Comparison of ENCODE assay signal across 1 cellular context in the genomic region with DNA sequence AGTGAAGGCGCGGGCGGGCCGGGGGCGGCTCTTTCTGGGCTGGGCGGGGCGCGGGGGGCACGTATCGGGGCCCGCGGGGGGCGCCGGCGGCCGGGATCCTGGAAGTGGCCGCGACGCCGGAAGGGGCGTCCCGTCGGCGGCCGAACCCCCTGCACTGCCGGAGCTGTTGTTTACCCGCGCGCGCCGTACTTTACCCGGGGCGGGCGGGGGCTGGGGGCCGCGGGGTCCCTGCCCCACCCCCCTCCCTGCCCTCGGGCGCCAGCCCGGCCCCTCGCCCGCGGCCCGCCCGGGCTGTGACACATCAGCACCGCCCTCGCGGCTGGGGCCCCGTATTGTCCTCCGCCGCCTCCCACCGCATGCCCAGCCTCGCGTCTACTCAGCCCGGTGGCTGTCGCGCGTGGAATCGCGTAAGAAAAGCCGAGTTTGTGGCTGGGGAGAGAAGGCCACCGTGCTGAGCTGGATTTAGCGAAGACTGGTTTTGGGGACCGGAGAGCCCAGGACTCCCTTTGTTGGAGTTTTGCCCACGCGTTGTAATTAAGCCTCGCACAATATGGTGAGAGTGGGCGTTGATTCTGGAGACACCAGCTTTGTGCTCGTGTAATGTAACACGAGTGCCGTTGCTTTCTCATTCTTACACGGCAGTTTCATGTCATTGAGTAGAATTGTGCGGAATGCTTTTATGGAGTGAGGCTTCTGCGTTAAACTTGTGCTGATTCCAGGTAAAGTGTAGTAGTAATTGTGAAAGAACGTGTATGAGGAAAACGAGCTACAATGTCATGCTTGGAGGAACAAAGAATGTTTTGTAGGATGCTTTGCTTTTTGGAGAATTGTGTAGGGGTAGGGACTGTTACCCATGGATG.
A peak's percentile ranks its signal among the peaks of the same experiment; 100 is the strongest.
TF ChIP-seq lines count a peak whose summit lies in the region.

No MANE protein-coding gene starts in this region.

TF ChIP-seq in HepG2, 621 proteins besides CTCF, POLR2A, EP300 and RAD21 (continued from another document and continues in another):
- TF ChIP-seq, protein P1, sequence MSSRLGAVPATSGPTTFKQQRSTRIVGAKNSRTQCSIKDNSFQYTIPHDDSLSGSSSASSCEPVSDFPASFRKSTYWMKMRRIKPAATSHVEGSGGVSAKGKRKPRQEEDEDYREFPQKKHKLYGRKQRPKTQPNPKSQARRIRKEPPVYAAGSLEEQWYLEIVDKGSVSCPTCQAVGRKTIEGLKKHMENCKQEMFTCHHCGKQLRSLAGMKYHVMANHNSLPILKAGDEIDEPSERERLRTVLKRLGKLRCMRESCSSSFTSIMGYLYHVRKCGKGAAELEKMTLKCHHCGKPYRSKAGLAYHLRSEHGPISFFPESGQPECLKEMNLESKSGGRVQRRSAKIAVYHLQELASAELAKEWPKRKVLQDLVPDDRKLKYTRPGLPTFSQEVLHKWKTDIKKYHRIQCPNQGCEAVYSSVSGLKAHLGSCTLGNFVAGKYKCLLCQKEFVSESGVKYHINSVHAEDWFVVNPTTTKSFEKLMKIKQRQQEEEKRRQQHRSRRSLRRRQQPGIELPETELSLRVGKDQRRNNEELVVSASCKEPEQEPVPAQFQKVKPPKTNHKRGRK (CRISPR knock-in tag; IDR thresholded peaks at IDR 0.05) = no peak
- peak; percentile 71 for TF ChIP-seq RBFOX2 (IDR thresholded peaks at IDR 0.05; ENCODE audit: low read depth, low read length)
- TF ChIP-seq ZNF431 (CRISPR knock-in tag; IDR thresholded peaks at IDR 0.05; ENCODE audit: borderline replicate concordance, low read depth) = 0 out of 2 replicates have a peak, but pooled peaks have one; percentile 58
- TF ChIP-seq ZZZ3 (CRISPR knock-in tag; IDR thresholded peaks at IDR 0.05; ENCODE audit: borderline replicate concordance) = no peak
- peak; percentile 89 for TF ChIP-seq TGIF2 (CRISPR knock-in tag; IDR thresholded peaks at IDR 0.05)
- peak; percentile 45; the same call in 1 of the 2 replicates for TF ChIP-seq MTA1 (CRISPR knock-in tag; IDR thresholded peaks at IDR 0.05; ENCODE audit: borderline replicate concordance)
- TF ChIP-seq GTF2F1 (IDR thresholded peaks at IDR 0.05; ENCODE audit: low read length) = no peak
- peak; percentile 90 for TF ChIP-seq FOXO1 (CRISPR knock-in tag; IDR thresholded peaks at IDR 0.05)
- no peak for TF ChIP-seq SIX1 (CRISPR knock-in tag; IDR thresholded peaks at IDR 0.05; ENCODE audit: borderline replicate concordance)
- TF ChIP-seq TRIM24 (CRISPR knock-in tag; IDR thresholded peaks at IDR 0.05) = no peak
- no peak for TF ChIP-seq ZNF496 (CRISPR knock-in tag; IDR thresholded peaks at IDR 0.05; ENCODE audit: insufficient replicate concordance)
- TF ChIP-seq ZNF205 (CRISPR knock-in tag; IDR thresholded peaks at IDR 0.05) = 0 out of 2 replicates have a peak, but pooled peaks have one; percentile 48
- peak; percentile 76; the same call in 1 of the 2 replicates for TF ChIP-seq SSRP1 (CRISPR knock-in tag; IDR thresholded peaks at IDR 0.05)
- TF ChIP-seq, protein P2, sequence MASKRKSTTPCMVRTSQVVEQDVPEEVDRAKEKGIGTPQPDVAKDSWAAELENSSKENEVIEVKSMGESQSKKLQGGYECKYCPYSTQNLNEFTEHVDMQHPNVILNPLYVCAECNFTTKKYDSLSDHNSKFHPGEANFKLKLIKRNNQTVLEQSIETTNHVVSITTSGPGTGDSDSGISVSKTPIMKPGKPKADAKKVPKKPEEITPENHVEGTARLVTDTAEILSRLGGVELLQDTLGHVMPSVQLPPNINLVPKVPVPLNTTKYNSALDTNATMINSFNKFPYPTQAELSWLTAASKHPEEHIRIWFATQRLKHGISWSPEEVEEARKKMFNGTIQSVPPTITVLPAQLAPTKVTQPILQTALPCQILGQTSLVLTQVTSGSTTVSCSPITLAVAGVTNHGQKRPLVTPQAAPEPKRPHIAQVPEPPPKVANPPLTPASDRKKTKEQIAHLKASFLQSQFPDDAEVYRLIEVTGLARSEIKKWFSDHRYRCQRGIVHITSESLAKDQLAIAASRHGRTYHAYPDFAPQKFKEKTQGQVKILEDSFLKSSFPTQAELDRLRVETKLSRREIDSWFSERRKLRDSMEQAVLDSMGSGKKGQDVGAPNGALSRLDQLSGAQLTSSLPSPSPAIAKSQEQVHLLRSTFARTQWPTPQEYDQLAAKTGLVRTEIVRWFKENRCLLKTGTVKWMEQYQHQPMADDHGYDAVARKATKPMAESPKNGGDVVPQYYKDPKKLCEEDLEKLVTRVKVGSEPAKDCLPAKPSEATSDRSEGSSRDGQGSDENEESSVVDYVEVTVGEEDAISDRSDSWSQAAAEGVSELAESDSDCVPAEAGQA (IDR thresholded peaks at IDR 0.05; ENCODE audit: low read depth) = no peak
- TF ChIP-seq, protein P2 (CRISPR knock-in tag; IDR thresholded peaks at IDR 0.05; ENCODE audit: borderline replicate concordance) = no peak
- no peak for TF ChIP-seq ZSCAN22 (CRISPR knock-in tag; IDR thresholded peaks at IDR 0.05)
- peak; percentile 19; the same call in 1 of the 2 replicates for TF ChIP-seq SP2 (CRISPR knock-in tag; IDR thresholded peaks at IDR 0.05)
- TF ChIP-seq HDAC2 (CRISPR knock-in tag; IDR thresholded peaks at IDR 0.05) = peak; percentile 54; the same call in 1 of the 2 replicates
- TF ChIP-seq, protein P3, sequence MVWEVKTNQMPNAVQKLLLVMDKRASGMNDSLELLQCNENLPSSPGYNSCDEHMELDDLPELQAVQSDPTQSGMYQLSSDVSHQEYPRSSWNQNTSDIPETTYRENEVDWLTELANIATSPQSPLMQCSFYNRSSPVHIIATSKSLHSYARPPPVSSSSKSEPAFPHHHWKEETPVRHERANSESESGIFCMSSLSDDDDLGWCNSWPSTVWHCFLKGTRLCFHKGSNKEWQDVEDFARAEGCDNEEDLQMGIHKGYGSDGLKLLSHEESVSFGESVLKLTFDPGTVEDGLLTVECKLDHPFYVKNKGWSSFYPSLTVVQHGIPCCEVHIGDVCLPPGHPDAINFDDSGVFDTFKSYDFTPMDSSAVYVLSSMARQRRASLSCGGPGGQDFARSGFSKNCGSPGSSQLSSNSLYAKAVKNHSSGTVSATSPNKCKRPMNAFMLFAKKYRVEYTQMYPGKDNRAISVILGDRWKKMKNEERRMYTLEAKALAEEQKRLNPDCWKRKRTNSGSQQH (CRISPR knock-in tag; IDR thresholded peaks at IDR 0.05; ENCODE audit: low read depth) = peak; percentile 90
- TF ChIP-seq ZNF737 (CRISPR knock-in tag; IDR thresholded peaks at IDR 0.05; ENCODE audit: borderline replicate concordance) = no peak
- TF ChIP-seq ZNF451 (CRISPR knock-in tag; IDR thresholded peaks at IDR 0.05) = no peak; the same call in 1 of the 2 replicates
- no peak for TF ChIP-seq SP140L (CRISPR knock-in tag; IDR thresholded peaks at IDR 0.05; ENCODE audit: borderline replicate concordance)
- no peak for TF ChIP-seq ZNF629 (CRISPR knock-in tag; conservative IDR thresholded peaks at IDR 0.05)
- TF ChIP-seq, protein P4, sequence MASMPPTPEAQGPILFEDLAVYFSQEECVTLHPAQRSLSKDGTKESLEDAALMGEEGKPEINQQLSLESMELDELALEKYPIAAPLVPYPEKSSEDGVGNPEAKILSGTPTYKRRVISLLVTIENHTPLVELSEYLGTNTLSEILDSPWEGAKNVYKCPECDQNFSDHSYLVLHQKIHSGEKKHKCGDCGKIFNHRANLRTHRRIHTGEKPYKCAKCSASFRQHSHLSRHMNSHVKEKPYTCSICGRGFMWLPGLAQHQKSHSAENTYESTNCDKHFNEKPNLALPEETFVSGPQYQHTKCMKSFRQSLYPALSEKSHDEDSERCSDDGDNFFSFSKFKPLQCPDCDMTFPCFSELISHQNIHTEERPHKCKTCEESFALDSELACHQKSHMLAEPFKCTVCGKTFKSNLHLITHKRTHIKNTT (CRISPR knock-in tag; IDR thresholded peaks at IDR 0.05) = no peak
- peak; percentile 26; the same call in 1 of the 2 replicates for TF ChIP-seq PHF21A (CRISPR knock-in tag; IDR thresholded peaks at IDR 0.05)
- TF ChIP-seq ZBTB8A (CRISPR knock-in tag; IDR thresholded peaks at IDR 0.05; ENCODE audit: borderline replicate concordance, low read depth) = no peak
- no peak for TF ChIP-seq PAWR (CRISPR knock-in tag; IDR thresholded peaks at IDR 0.05; ENCODE audit: borderline replicate concordance)
- TF ChIP-seq, protein P5, sequence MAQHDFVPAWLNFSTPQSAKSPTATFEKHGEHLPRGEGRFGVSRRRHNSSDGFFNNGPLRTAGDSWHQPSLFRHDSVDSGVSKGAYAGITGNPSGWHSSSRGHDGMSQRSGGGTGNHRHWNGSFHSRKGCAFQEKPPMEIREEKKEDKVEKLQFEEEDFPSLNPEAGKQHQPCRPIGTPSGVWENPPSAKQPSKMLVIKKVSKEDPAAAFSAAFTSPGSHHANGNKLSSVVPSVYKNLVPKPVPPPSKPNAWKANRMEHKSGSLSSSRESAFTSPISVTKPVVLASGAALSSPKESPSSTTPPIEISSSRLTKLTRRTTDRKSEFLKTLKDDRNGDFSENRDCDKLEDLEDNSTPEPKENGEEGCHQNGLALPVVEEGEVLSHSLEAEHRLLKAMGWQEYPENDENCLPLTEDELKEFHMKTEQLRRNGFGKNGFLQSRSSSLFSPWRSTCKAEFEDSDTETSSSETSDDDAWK (CRISPR knock-in tag; IDR thresholded peaks at IDR 0.05) = no peak
- no peak for TF ChIP-seq IKZF1 (IDR thresholded peaks at IDR 0.05)
- no peak; the same call in 1 of the 2 replicates for TF ChIP-seq KDM5A (IDR thresholded peaks at IDR 0.05; ENCODE audit: borderline replicate concordance, low read length)
- TF ChIP-seq ZNF614 (CRISPR knock-in tag; IDR thresholded peaks at IDR 0.05; ENCODE audit: borderline replicate concordance) = no peak
- no peak for TF ChIP-seq ZNF577 (CRISPR knock-in tag; IDR thresholded peaks at IDR 0.05; ENCODE audit: borderline replicate concordance, low read depth)
- TF ChIP-seq ZKSCAN1 (IDR thresholded peaks at IDR 0.05; ENCODE audit: low read length) = no peak
- no peak for TF ChIP-seq POLR2AphosphoS2 (IDR thresholded peaks at IDR 0.05; ENCODE audit: low read depth, low read length)
- TF ChIP-seq EED (CRISPR knock-in tag; IDR thresholded peaks at IDR 0.05) = no peak
- TF ChIP-seq SUZ12 (IDR thresholded peaks at IDR 0.05; ENCODE audit: low read depth, low read length) = no peak
- peak; percentile 40; the same call in 1 of the 2 replicates for TF ChIP-seq SNAPC2 (CRISPR knock-in tag; IDR thresholded peaks at IDR 0.05)
- peak; percentile 58 for TF ChIP-seq GATAD2A (CRISPR knock-in tag; IDR thresholded peaks at IDR 0.05)
- TF ChIP-seq ZNF552 (CRISPR knock-in tag; IDR thresholded peaks at IDR 0.05; ENCODE audit: borderline replicate concordance) = peak; percentile 26; the same call in 1 of the 2 replicates
- no peak for TF ChIP-seq MTF1 (CRISPR knock-in tag; IDR thresholded peaks at IDR 0.05)
- no peak for TF ChIP-seq ZNF446 (CRISPR knock-in tag; IDR thresholded peaks at IDR 0.05)
- TF ChIP-seq, protein P6, sequence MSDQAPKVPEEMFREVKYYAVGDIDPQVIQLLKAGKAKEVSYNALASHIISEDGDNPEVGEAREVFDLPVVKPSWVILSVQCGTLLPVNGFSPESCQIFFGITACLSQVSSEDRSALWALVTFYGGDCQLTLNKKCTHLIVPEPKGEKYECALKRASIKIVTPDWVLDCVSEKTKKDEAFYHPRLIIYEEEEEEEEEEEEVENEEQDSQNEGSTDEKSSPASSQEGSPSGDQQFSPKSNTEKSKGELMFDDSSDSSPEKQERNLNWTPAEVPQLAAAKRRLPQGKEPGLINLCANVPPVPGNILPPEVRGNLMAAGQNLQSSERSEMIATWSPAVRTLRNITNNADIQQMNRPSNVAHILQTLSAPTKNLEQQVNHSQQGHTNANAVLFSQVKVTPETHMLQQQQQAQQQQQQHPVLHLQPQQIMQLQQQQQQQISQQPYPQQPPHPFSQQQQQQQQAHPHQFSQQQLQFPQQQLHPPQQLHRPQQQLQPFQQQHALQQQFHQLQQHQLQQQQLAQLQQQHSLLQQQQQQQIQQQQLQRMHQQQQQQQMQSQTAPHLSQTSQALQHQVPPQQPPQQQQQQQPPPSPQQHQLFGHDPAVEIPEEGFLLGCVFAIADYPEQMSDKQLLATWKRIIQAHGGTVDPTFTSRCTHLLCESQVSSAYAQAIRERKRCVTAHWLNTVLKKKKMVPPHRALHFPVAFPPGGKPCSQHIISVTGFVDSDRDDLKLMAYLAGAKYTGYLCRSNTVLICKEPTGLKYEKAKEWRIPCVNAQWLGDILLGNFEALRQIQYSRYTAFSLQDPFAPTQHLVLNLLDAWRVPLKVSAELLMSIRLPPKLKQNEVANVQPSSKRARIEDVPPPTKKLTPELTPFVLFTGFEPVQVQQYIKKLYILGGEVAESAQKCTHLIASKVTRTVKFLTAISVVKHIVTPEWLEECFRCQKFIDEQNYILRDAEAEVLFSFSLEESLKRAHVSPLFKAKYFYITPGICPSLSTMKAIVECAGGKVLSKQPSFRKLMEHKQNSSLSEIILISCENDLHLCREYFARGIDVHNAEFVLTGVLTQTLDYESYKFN (CRISPR knock-in tag; conservative IDR thresholded peaks at IDR 0.05) = no peak
- TF ChIP-seq, protein P7, sequence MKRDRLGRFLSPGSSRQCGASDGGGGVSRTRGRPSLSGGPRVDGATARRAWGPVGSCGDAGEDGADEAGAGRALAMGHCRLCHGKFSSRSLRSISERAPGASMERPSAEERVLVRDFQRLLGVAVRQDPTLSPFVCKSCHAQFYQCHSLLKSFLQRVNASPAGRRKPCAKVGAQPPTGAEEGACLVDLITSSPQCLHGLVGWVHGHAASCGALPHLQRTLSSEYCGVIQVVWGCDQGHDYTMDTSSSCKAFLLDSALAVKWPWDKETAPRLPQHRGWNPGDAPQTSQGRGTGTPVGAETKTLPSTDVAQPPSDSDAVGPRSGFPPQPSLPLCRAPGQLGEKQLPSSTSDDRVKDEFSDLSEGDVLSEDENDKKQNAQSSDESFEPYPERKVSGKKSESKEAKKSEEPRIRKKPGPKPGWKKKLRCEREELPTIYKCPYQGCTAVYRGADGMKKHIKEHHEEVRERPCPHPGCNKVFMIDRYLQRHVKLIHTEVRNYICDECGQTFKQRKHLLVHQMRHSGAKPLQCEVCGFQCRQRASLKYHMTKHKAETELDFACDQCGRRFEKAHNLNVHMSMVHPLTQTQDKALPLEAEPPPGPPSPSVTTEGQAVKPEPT (CRISPR knock-in tag; IDR thresholded peaks at IDR 0.05; ENCODE audit: low read depth) = no peak
- peak; percentile 6; the same call in 1 of the 2 replicates for TF ChIP-seq ELF3 (CRISPR knock-in tag; IDR thresholded peaks at IDR 0.05)
- TF ChIP-seq SMARCE1 (IDR thresholded peaks at IDR 0.05; ENCODE audit: borderline replicate concordance) = no peak
- TF ChIP-seq ZBTB7B (CRISPR knock-in tag; IDR thresholded peaks at IDR 0.05) = peak; percentile 29; the same call in 1 of the 2 replicates
- no peak for TF ChIP-seq ARHGAP35 (CRISPR knock-in tag; IDR thresholded peaks at IDR 0.05; ENCODE audit: borderline replicate concordance)
- no peak for TF ChIP-seq SOX6 (IDR thresholded peaks at IDR 0.05)
- TF ChIP-seq SOX6 (CRISPR knock-in tag; IDR thresholded peaks at IDR 0.05) = peak; percentile 81
